8 cellular contexts compared by ENCODE assay signal in genomic region chr1:154961207-154961496, GRCh38. TPM values are rescaled to one million over a fixed set of nuclear protein-coding genes. Genes with fewer than 3 reads are reported as not detected.
A peak's percentile ranks its signal among the peaks of the same experiment; 100 is the strongest.
DNase-seq lines count a peak whose midpoint lies in the region; ATAC-seq and TF ChIP-seq lines count a peak whose summit lies in the region.

No MANE protein-coding gene starts in this region.

- no peak for TF ChIP-seq CTCF in heart right ventricle (IDR thresholded peaks at IDR 0.05)
- no peak for TF ChIP-seq CTCF in lower leg skin (IDR thresholded peaks at IDR 0.05)

- H3K36me3 Mint-ChIP-seq in activated naive CD8-positive, alpha-beta T cell treated with anti-CD3 and anti-CD28 coated beads, Interleukin-2, amount 50 U/mL, for 24 hours (ENCODE audit: low read depth): peaks cover 20% of the 10 kb centered on the region

- H3K9me3 ChIP-seq in heart right ventricle: no peaks in the 10 kb centered on the region
- no peaks in the 10 kb centered on the region for H3K9me3 ChIP-seq in stomach smooth muscle (ENCODE audit: control insufficient read depth in 2 of 2, low read length in 2 of 2)

- intact Hi-C loops in heart right ventricle (cut with DNase I): loop anchor here in 7 of 10 donors (2.0 to 5.0 kb wide), 4 partner anchors 36 to 56 kb away; partner anchors contain the start of gene ZBTB7B (in 1 of the 7)
- intact Hi-C loops in Right ventricle myocardium superior (cut with DNase I): loop anchor here (5.0 kb wide), 1 partner anchor 101 kb away; the partner anchor contains the start of gene EFNA4
- intact Hi-C loops in lower leg skin (cut with DNase I; ENCODE audit: low total_unique reads): loop anchor here (10.0 kb wide), 1 partner anchor 54 kb away; no protein-coding TSS in a partner anchor

- DNase-seq in heart right ventricle (peak in 1 of 2 donors; percentile 82), Right ventricle myocardium superior (no peak), lower leg skin (ENCODE audit: low spot score in 2 of 2) (no peak), NCI-H748 (lab: John Stamatoyannopoulos, UW; ENCODE audit: unreplicated experiment) (no peak)
- DNase-seq in activated naive CD8-positive, alpha-beta T cell treated with anti-CD3 and anti-CD28 coated beads, Interleukin-2, amount 50 U/mL, for 24 hours: no peak

- peak overlapping the region; percentile 95 for H3K4me3 Mint-ChIP-seq in activated naive CD8-positive, alpha-beta T cell treated with anti-CD3 and anti-CD28 coated beads, Interleukin-2, amount 50 U/mL, for 24 hours

- TF ChIP-seq POLR2A in lower leg skin (IDR thresholded peaks at IDR 0.05): no peak

- H3K36me3 ChIP-seq in heart right ventricle (peaks cover 0 to 58% (median 39%) of the 10 kb centered on the region in 9 donors), stomach smooth muscle (ENCODE audit: control insufficient read depth in 2 of 2, insufficient read depth in 2 of 2, low read length in 2 of 2) (peaks cover 30 to 32% of the 10 kb centered on the region in 2 donors)

- peak overlapping the region; percentile 93 to 94 for H3K9ac ChIP-seq in stomach smooth muscle (ENCODE audit: low read length in 2 of 2)

- peak overlapping the region; percentile 87 for H3K27ac Mint-ChIP-seq in activated naive CD8-positive, alpha-beta T cell treated with anti-CD3 and anti-CD28 coated beads, Interleukin-2, amount 50 U/mL, for 24 hours

- no peaks in the 10 kb centered on the region for H3K9me3 Mint-ChIP-seq in activated naive CD8-positive, alpha-beta T cell treated with anti-CD3 and anti-CD28 coated beads, Interleukin-2, amount 50 U/mL, for 24 hours

- ATAC-seq in heart right ventricle: no peak
- no peak for ATAC-seq in Right ventricle myocardium superior (ENCODE audit: poor library complexity)
- ATAC-seq in activated naive CD8-positive, alpha-beta T cell treated with anti-CD3 and anti-CD28 coated beads, Interleukin-2, amount 50 U/mL, for 24 hours: peak; percentile 85
- no peak for ATAC-seq in GM21825 (IDR thresholded peaks at IDR 0.05; ENCODE audit: unreplicated experiment)
- no peak for ATAC-seq in HG02642 (IDR thresholded peaks at IDR 0.05; ENCODE audit: poor library complexity, unreplicated experiment)

- H3K27ac ChIP-seq in heart right ventricle: peak overlapping the region; percentile 96 to 100 (median 99)
- H3K27ac ChIP-seq in stomach smooth muscle (ENCODE audit: low read length): peak overlapping the region; percentile 94

- 0 to 1% methylated on average over 9 of the region's 9 CpGs for WGBS in heart right ventricle, 2 donors
- 0% methylated on average over 9 of the region's 9 CpGs for WGBS in lower leg skin, 2 donors

- H3K4me3 ChIP-seq in heart right ventricle: peak overlapping the region; percentile 81 to 99 (median 90)
- H3K4me3 ChIP-seq in lower leg skin (ENCODE audit: low read depth, poor library complexity, severe bottlenecking): peak overlapping the region; percentile 67
- peak overlapping the region; percentile 31 to 85 for H3K4me3 ChIP-seq in stomach smooth muscle (ENCODE audit: low read length in 2 of 2)

- no peaks in the 10 kb centered on the region for H3K27me3 Mint-ChIP-seq in activated naive CD8-positive, alpha-beta T cell treated with anti-CD3 and anti-CD28 coated beads, Interleukin-2, amount 50 U/mL, for 24 hours

- H3K27me3 ChIP-seq in heart right ventricle (no peaks in the 10 kb centered on the region), stomach smooth muscle (ENCODE audit: control insufficient read depth in 1 of 2, insufficient read depth in 2 of 2, low read length in 2 of 2) (no peaks in the 10 kb centered on the region)

- peaks cover 15 to 49% (median 34%) of the 10 kb centered on the region in 9 donors for H3K4me1 ChIP-seq in heart right ventricle
- H3K4me1 ChIP-seq in stomach smooth muscle (ENCODE audit: control insufficient read depth, insufficient read depth, low read length): peaks cover 44% of the 10 kb centered on the region

- peaks cover 35% of the 10 kb centered on the region for H3K4me1 Mint-ChIP-seq in activated naive CD8-positive, alpha-beta T cell treated with anti-CD3 and anti-CD28 coated beads, Interleukin-2, amount 50 U/mL, for 24 hours

RNA-seq across cellular contexts. Expression of gene PYGO2, which starts 0.4 kb away (rescaled TPM):
- total RNA-seq in heart right ventricle: 10 to 100 TPM in 9 of 10 donors, 1 to 10 TPM in 1; 8.8 to 18.0 (median 13.9) TPM
- 10 to 100 TPM; 11.9 to 12.1 TPM for polyA plus RNA-seq in heart right ventricle
- 13.2 TPM for total RNA-seq in Right ventricle myocardium superior
- 10 to 100 TPM; 31.9 to 38.0 (median 36.3) TPM for total RNA-seq in lower leg skin

RNA-seq across cellular contexts. Expression of gene PBXIP1, which starts 5.3 kb away (rescaled TPM):
- total RNA-seq in heart right ventricle: 10 to 100 TPM; 38.3 to 75.0 (median 48.8) TPM
- 10 to 100 TPM; 25.4 to 33.0 TPM for polyA plus RNA-seq in heart right ventricle
- total RNA-seq in Right ventricle myocardium superior: 49.2 TPM
- total RNA-seq in lower leg skin: 10 to 100 TPM; 52.1 to 84.1 (median 63.7) TPM

RNA-seq across cellular contexts. Expression of gene SHC1, which starts 9.4 kb away (rescaled TPM):
- total RNA-seq in heart right ventricle (10 to 100 TPM; 42.6 to 95.7 (median 57.8) TPM), Right ventricle myocardium superior (52.7 TPM), lower leg skin (10 to 100 TPM; 45.4 to 68.9 (median 66.4) TPM)
- 10 to 100 TPM; 35.6 to 58.3 TPM for polyA plus RNA-seq in heart right ventricle

RNA-seq across cellular contexts. Expression of gene CKS1B, which starts 13.3 kb away (rescaled TPM):
- total RNA-seq in heart right ventricle: 10 to 100 TPM; 10.9 to 30.9 (median 17.5) TPM
- 10 to 100 TPM in 1 of 2 donors, 1 to 10 TPM in 1; 4.6 to 36.7 TPM for polyA plus RNA-seq in heart right ventricle
- 15.5 TPM for total RNA-seq in Right ventricle myocardium superior
- 10 to 100 TPM; 40.0 to 58.7 (median 45.3) TPM for total RNA-seq in lower leg skin

RNA-seq across cellular contexts. Expression of gene FLAD1, which starts 22.0 kb away (rescaled TPM):
- total RNA-seq in heart right ventricle (10 to 100 TPM; 20.1 to 36.8 (median 24.1) TPM), Right ventricle myocardium superior (34.7 TPM), lower leg skin (10 to 100 TPM; 38.7 to 45.3 (median 41.6) TPM)
- 10 to 100 TPM; 25.1 to 41.6 TPM for polyA plus RNA-seq in heart right ventricle
